In the genomic region with DNA sequence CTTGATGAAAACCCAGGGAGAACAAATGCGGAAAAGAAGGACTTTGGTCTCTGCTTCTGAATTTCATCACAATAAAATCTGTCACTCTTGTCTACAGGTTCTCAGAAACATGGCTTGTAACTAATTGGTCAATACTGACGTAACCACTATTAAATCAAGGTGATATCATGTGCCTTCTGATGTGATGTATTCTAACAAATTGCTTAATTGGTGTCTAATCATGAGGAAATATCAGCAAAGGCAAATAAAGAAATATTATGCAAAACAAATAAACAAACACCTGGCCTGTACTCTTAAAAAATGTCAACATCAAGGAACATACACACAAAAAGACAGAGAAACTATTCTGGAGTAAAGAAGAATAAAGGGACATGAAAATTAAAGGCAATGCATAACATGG, we compare ENCODE assay signal across 6 cellular contexts.
"Had no signal": no experiment of that assay in that cellular context is flagged by ENCODE, and none has a peak within 500 bp of the region (broad histone marks: within the 10 kb centered on the region; RNA-seq: fewer than 3 reads in every experiment).

No MANE protein-coding gene starts in this region.

- H2AFZ ChIP-seq: GM23248 had no signal

- H3K9ac ChIP-seq: GM23248 had no signal

- H3K4me3 ChIP-seq: GM23248 had no signal

- DNase-seq: GM23248, GOT3, H9, HCEC 1CT, KBM-7 had no signal

- H3K27ac ChIP-seq: GM23248 had no signal

- FAIRE-seq: HTR-8/SVneo had no signal
